ENCODE assay signal across 9 cellular contexts in the genomic region with DNA sequence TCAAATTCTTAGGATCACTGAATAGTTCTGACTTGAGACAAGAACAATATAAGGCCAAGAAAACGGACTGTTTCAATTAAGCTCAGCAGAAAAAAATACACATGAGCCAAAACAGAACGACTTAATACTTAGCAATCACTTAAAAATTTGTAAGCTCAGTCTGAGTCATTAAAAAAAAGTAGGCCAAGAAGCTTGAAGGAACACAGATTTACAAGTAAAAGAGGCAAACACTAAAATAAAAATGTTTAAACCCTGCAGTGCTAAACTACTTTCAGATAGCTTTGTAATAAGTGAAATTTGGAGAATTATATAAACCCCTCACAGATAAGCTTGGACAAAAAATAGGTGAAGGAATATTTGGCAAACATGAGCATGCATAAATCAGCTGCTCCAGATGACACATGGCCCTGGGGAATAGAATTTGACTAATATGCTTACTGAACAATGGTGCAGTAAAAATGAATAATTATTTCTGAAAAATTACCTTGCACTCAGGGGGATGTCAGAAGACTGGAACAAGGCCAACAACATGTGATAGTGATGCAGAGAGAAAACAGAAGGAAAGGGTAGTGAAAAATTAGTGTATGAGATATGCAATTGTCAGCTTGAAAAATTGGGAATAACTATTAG. TPM values are rescaled to one million over a fixed set of nuclear protein-coding genes. Genes with fewer than 3 reads are reported as not detected.
A peak's percentile ranks its signal among the peaks of the same experiment; 100 is the strongest.
DNase-seq lines count a peak whose midpoint lies in the region; TF ChIP-seq lines count a peak whose summit lies in the region.
"Had no signal": no experiment of that assay in that cellular context is flagged by ENCODE, and none has a peak within 500 bp of the region (broad histone marks: within the 10 kb centered on the region; RNA-seq: fewer than 3 reads in every experiment).

No MANE protein-coding gene starts in this region.

- peak overlapping the region; percentile 61 for H3K4me3 Mint-ChIP-seq in HFFc6

- H3K36me3 Mint-ChIP-seq in HFFc6 (ENCODE audit: low read depth), result no peaks in the 10 kb centered on the region

- peak overlapping the region; percentile 82 for H3K27ac Mint-ChIP-seq in HFFc6

- DNase-seq in HFFc6 (peak; percentile 89), RPMI7951 (ENCODE audit: low read depth) (peak; percentile 71), fibroblast of the conjunctiva (ENCODE audit: low read depth) (peak; percentile 96), smooth muscle cell of the brain vasculature (ENCODE audit: low read depth, low spot score) (peak; percentile 47), SKM-1 treated with dmso at 0.1 percent for 144 hours (lab: John Stamatoyannopoulos, UW; ENCODE audit: unreplicated experiment) (no peak), glomerular visceral epithelial cell (ENCODE audit: extremely low spot score) (no peak), mucosa of gallbladder (ENCODE audit: low spot score) (no peak), T1000 (lab: John Stamatoyannopoulos, UW) (no peak)
- DNase-seq: right lobe of liver had no signal

- no peaks in the 10 kb centered on the region; the same call in 1 of the 2 replicates for H3K27me3 Mint-ChIP-seq in HFFc6 (ENCODE audit: insufficient read depth)

- H3K9me3 Mint-ChIP-seq in HFFc6, result no peaks in the 10 kb centered on the region

- H3K4me1 Mint-ChIP-seq in HFFc6 (ENCODE audit: low read depth), result peaks cover 70% of the 10 kb centered on the region

- TF ChIP-seq CTCF in HFFc6 (IDR thresholded peaks at IDR 0.05), result no peak

RNA-seq across cellular contexts. Expression of a gene that starts 49.6 kb away (rescaled TPM):
- total RNA-seq in HFFc6 (2021; fragmentation: NEBNext Ultra II Directional; extraction: Animal tissue kit (Norgen Biotek cat#: 25700)), result under 1 TPM in 5 of 6 experiments, not detected in 1; 0.05 to 0.18 (median 0.07) TPM
- total RNA-seq in RPMI7951 (2014; rRNA removed; shearing (Covaris generic)), result 5.0 and 5.3 TPM in 2 replicates
- total RNA-seq in mucosa of gallbladder, result 32.1 TPM

Comparison
In these comparisons a context has a peak if more than half of its experiments do, and no peak if none do; other contexts are left out.
1. DNase-seq: peak in HFFc6 (single experiment), RPMI7951 (single experiment), fibroblast of the conjunctiva (single experiment) and smooth muscle cell of the brain vasculature (single experiment); none in SKM-1 treated with dmso at 0.1 percent for 144 hours (single experiment), glomerular visceral epithelial cell (single experiment), mucosa of gallbladder (single experiment) and T1000 (single experiment).